1 cellular context compared by ENCODE assay signal in genomic region chr6:37691904-37692806, GRCh38.
TF ChIP-seq lines count a peak whose summit lies in the region.

No MANE protein-coding gene starts in this region.

TF ChIP-seq in HEK293, 187 proteins besides CTCF, POLR2A, EP300 and RAD21 (continued from another document):
- TF ChIP-seq ZNF639 (tag by site-specific recombination; IDR thresholded peaks at IDR 0.05) (no peak), KLF9 (tag by site-specific recombination; IDR thresholded peaks at IDR 0.05; ENCODE audit: low read depth) (no peak), ZNF596 (tag by site-specific recombination; IDR thresholded peaks at IDR 0.05) (no peak), ZNF664 (tag by site-specific recombination; IDR thresholded peaks at IDR 0.05) (no peak), EGR2 (tag by site-specific recombination; IDR thresholded peaks at IDR 0.05; ENCODE audit: low read depth) (peak; percentile 50; the same call in 1 of the 2 replicates), SP2 (tag by site-specific recombination; IDR thresholded peaks at IDR 0.05) (peak; percentile 10; the same call in 1 of the 2 replicates), ZNF529 (tag by site-specific recombination; IDR thresholded peaks at IDR 0.05; ENCODE audit: insufficient replicate concordance) (no peak), ZNF19 (tag by site-specific recombination; IDR thresholded peaks at IDR 0.05; ENCODE audit: low read depth) (no peak), ZBTB48 (tag by site-specific recombination; IDR thresholded peaks at IDR 0.05) (peak; percentile 58; the same call in 1 of the 2 replicates), ZXDB (tag by site-specific recombination; IDR thresholded peaks at IDR 0.05) (no peak), ZNF549 (tag by site-specific recombination; IDR thresholded peaks at IDR 0.05) (no peak), ZNF791 (tag by site-specific recombination; IDR thresholded peaks at IDR 0.05) (no peak), IKZF3 (tag by site-specific recombination; IDR thresholded peaks at IDR 0.05) (no peak), SP3 (tag by site-specific recombination; IDR thresholded peaks at IDR 0.05) (no peak), PBX3 (CRISPR knock-in tag; IDR thresholded peaks at IDR 0.05) (peak; percentile 64; the same call in 1 of the 2 replicates), ZNF404 (tag by site-specific recombination; IDR thresholded peaks at IDR 0.05) (no peak), ZNF571 (tag by site-specific recombination; IDR thresholded peaks at IDR 0.05) (no peak), SALL2 (tag by site-specific recombination; IDR thresholded peaks at IDR 0.05; ENCODE audit: borderline replicate concordance) (no peak), YY2 (tag by site-specific recombination; IDR thresholded peaks at IDR 0.05) (no peak), GFI1B (tag by site-specific recombination; IDR thresholded peaks at IDR 0.05) (no peak), KLF16 (tag by site-specific recombination; IDR thresholded peaks at IDR 0.05) (no peak), KLF8 (tag by site-specific recombination; IDR thresholded peaks at IDR 0.05) (0 out of 2 replicates have a peak, but pooled peaks have one; percentile 16), ZNF776 (tag by site-specific recombination; IDR thresholded peaks at IDR 0.05; ENCODE audit: borderline replicate concordance) (no peak), ZBTB44 (tag by site-specific recombination; IDR thresholded peaks at IDR 0.05) (no peak), ZFHX2 (tag by site-specific recombination; conservative IDR thresholded peaks at IDR 0.05) (peak; percentile 74), ZNF645 (tag by site-specific recombination; IDR thresholded peaks at IDR 0.05) (no peak), PRDM6 (tag by site-specific recombination; IDR thresholded peaks at IDR 0.05) (no peak), ELK4 (IDR thresholded peaks at IDR 0.05; ENCODE audit: borderline replicate concordance, low read depth, low read length) (no peak), ZBTB20 (tag by site-specific recombination; IDR thresholded peaks at IDR 0.05) (peak; percentile 96), ZNF2 (tag by site-specific recombination; IDR thresholded peaks at IDR 0.05) (0 out of 2 replicates have a peak, but pooled peaks have one; percentile 48), ZNF561 (tag by site-specific recombination; IDR thresholded peaks at IDR 0.05; ENCODE audit: borderline replicate concordance) (no peak), ZNF350 (tag by site-specific recombination; IDR thresholded peaks at IDR 0.05) (no peak), ZNF266 (tag by site-specific recombination; IDR thresholded peaks at IDR 0.05; ENCODE audit: low read depth) (no peak), ZNF747 (tag by site-specific recombination; IDR thresholded peaks at IDR 0.05) (no peak), KLF10 (tag by site-specific recombination; IDR thresholded peaks at IDR 0.05) (no peak)
TF ChIP-seq in HEK293: peak in this region for 19.
